17 cellular contexts compared by ENCODE assay signal in genomic region chr3:40680685-40681657, GRCh38.
DNase-seq lines count a peak whose midpoint lies in the region; ATAC-seq and TF ChIP-seq lines count a peak whose summit lies in the region.
"Had no signal": no experiment of that assay in that cellular context is flagged by ENCODE, and none has a peak within 500 bp of the region (broad histone marks: within the 10 kb centered on the region; RNA-seq: fewer than 3 reads in every experiment).

No MANE protein-coding gene starts in this region.

- peak; percentile 64 for ATAC-seq in GM21381 (IDR thresholded peaks at IDR 0.05; ENCODE audit: unreplicated experiment)
- no peak for ATAC-seq in foreskin keratinocyte

- DNase-seq in DMS 273 (lab: John Stamatoyannopoulos, UW; ENCODE audit: unreplicated experiment), result peak; percentile 78
- peak; percentile 33 for DNase-seq in NCI-H446 treated with DMSO at 0.1 percent for 48 hours (lab: John Stamatoyannopoulos, UW)
- DNase-seq in foreskin keratinocyte, result peak; percentile 6 to 36
- DNase-seq in activated CD4-positive, alpha-beta T cell treated with anti-CD3 and anti-CD28 coated beads for 4 hours, result no peak
- DNase-seq in cortex of kidney (lab: John Stamatoyannopoulos, UW), result no peak
- DNase-seq in GDM1 (lab: John Stamatoyannopoulos, UW), result no peak
- no peak for DNase-seq in activated effector memory CD4-positive, alpha-beta T cell treated with anti-CD3 and anti-CD28 coated beads, Interleukin-2, amount 50 U/mL, for 16 hours
- DNase-seq: activated naive CD8-positive, alpha-beta T cell treated with anti-CD3 and anti-CD28 coated beads for 36 hours; activated T-cell treated with anti-CD3 and anti-CD28 coated beads for 4 hours; brain microvascular endothelial cell; COR-L47; effector CD4-positive, alpha-beta T cell; MG63; NCI-H2107; retina; SHP77 had no signal

- no peaks in the 10 kb centered on the region for H3K4me1 ChIP-seq in foreskin keratinocyte

- no peak for TF ChIP-seq CTCF in foreskin keratinocyte (conservative IDR thresholded peaks at IDR 0.05)

- no peak overlapping the region for H3K27ac ChIP-seq in foreskin keratinocyte
- H3K27ac ChIP-seq: brain microvascular endothelial cell had no signal

- H3K27me3 ChIP-seq in foreskin keratinocyte, result no peaks in the 10 kb centered on the region
- H3K27me3 ChIP-seq: brain microvascular endothelial cell, MG63 had no signal

Comparison
In these comparisons a context has a peak if more than half of its experiments do, and no peak if none do; other contexts are left out.
1. DNase-seq: peak in DMS 273 (single experiment), NCI-H446 treated with DMSO at 0.1 percent for 48 hours (single experiment) and foreskin keratinocyte (2 of 2); none in activated CD4-positive, alpha-beta T cell treated with anti-CD3 and anti-CD28 coated beads for 4 hours (0 of 2), cortex of kidney (single experiment), GDM1 (single experiment) and activated effector memory CD4-positive, alpha-beta T cell treated with anti-CD3 and anti-CD28 coated beads, Interleukin-2, amount 50 U/mL, for 16 hours (single experiment).